Comparison of ENCODE assay signal across 31 cellular contexts in genomic region chr13:89937420-89937819, GRCh38.
DNase-seq lines count a peak whose midpoint lies in the region; ATAC-seq, FAIRE-seq and TF ChIP-seq lines count a peak whose summit lies in the region.
"Had no signal": no experiment of that assay in that cellular context is flagged by ENCODE, and none has a peak within 500 bp of the region (broad histone marks: within the 10 kb centered on the region; RNA-seq: fewer than 3 reads in every experiment).

No MANE protein-coding gene starts in this region.

- TF ChIP-seq RAD21 in K562 (CRISPR knock-in tag; conservative IDR thresholded peaks at IDR 0.05 in 1 of 2, IDR thresholded peaks at IDR 0.05 in 1 of 2): no peak

- CTCF ChIA-PET in K562 (lab: Yijun Ruan, JAX; ENCODE audit: low intra/inter-chr PET ratio): no interaction called here

- no peak for TF ChIP-seq POLR2A in K562 (conservative IDR thresholded peaks at IDR 0.05)

- in situ Hi-C loops in K562 (cut with MboI): no loop called here

- H3K27me3 Mint-ChIP-seq in endodermal cell (ENCODE audit: insufficient read depth): no peaks in the 10 kb centered on the region
- H3K27me3 Mint-ChIP-seq: B cell; CD4-positive, alpha-beta memory T cell; CD4-positive, alpha-beta T cell; CD4-positive, CD25-positive, alpha-beta regulatory T cell; CD8-positive, alpha-beta memory T cell had no signal

- H3K9me3 Mint-ChIP-seq in endodermal cell: peaks cover 6% of the 10 kb centered on the region

- H3K36me3 ChIP-seq in K562 (ENCODE audit: control insufficient read depth, insufficient read depth, low read length): no peaks in the 10 kb centered on the region
- no peaks in the 10 kb centered on the region for H3K36me3 ChIP-seq in endodermal cell (ENCODE audit: control insufficient read depth, insufficient read depth, low read length)
- H3K36me3 ChIP-seq: BE2C; BLaER1; BLaER1 treated with 17β-estradiol and CSF1 and Interleukin-3, amounts not matched to agents 10 nM and 100 nM had no signal

- H3K9me3 ChIP-seq in K562 (replicated peaks; ENCODE audit: control insufficient read depth, insufficient read depth, low read depth, low read length): 0 out of 2 replicates have a peak, but pooled peaks cover 1% of the 10 kb centered on the region
- H3K9me3 ChIP-seq in endodermal cell (ENCODE audit: control insufficient read depth, low read length): peaks cover 21% of the 10 kb centered on the region
- H3K9me3 ChIP-seq: A549, BE2C, BLaER1, Caco-2 had no signal

- POLR2A ChIA-PET in K562 (lab: Yijun Ruan, JAX): interaction anchor here (1.0 to 1.1 kb wide), 2 partner anchors 8 to 16 kb away, joined by 4 read pairs; no protein-coding TSS in a partner anchor

- WGBS in K562 (ENCODE audit: insufficient coverage, low coverage, missing lambda C conversion rate): under 1% methylated on average over 3 of the region's 3 CpGs
- 100% methylated on average over 1 of the region's 3 CpGs; no CpG with 5 or more reads in 1 of the 2 experiments for WGBS in endodermal cell (ENCODE audit: insufficient coverage in 1 of 2, insufficient read length in 1 of 2), 2 experiments

- H3K9me1 ChIP-seq in K562 (ENCODE audit: control insufficient read depth, insufficient read depth, low read length): no peaks in the 10 kb centered on the region

- FAIRE-seq in K562 (lab: Jason Lieb, UNC): no peak
- FAIRE-seq: A204.1, A549, D721Med had no signal

- ATAC-seq in K562: no peak
- ATAC-seq: A549; CD8-positive, alpha-beta T cell had no signal

- TF ChIP-seq EP300 in K562 (IDR thresholded peaks at IDR 0.05; ENCODE audit: low read length): no peak

- no peak overlapping the region for H2AFZ ChIP-seq in K562 (ENCODE audit: low read depth, low read length)

- H3K4me1 ChIP-seq in K562 (replicated peaks in 1 of 2; ENCODE audit: control insufficient read depth in 2 of 2, insufficient read depth in 2 of 2, low read length in 2 of 2): no peaks in the 10 kb centered on the region
- H3K4me1 ChIP-seq in endodermal cell (ENCODE audit: control insufficient read depth, insufficient read depth, low read length): no peaks in the 10 kb centered on the region
- H3K4me1 ChIP-seq: A549, BE2C, BLaER1, Caco-2 had no signal

- H3K4me1 Mint-ChIP-seq in endodermal cell: no peaks in the 10 kb centered on the region
- H3K4me1 Mint-ChIP-seq: B cell; CD14-positive monocyte; CD4-positive, alpha-beta memory T cell; CD4-positive, CD25-positive, alpha-beta regulatory T cell; CD8-positive, alpha-beta memory T cell had no signal

- TF ChIP-seq CTCF in K562 (IDR thresholded peaks at IDR 0.05 in 2 of 3, conservative IDR thresholded peaks at IDR 0.05 in 1 of 3; ENCODE audit: insufficient read depth in 2 of 3, low read depth in 1 of 3, low read length in 3 of 3) (no peak), endodermal cell (conservative IDR thresholded peaks at IDR 0.05) (no peak)

- no peaks in the 10 kb centered on the region for H3K27me3 ChIP-seq in K562 (ENCODE audit: control insufficient read depth in 2 of 2, insufficient read depth in 2 of 2, low read length in 2 of 2)
- H3K27me3 ChIP-seq in endodermal cell (ENCODE audit: control insufficient read depth, insufficient read depth, low read length, poor library complexity, severe bottlenecking): no peaks in the 10 kb centered on the region
- H3K27me3 ChIP-seq: BE2C; BLaER1; BLaER1 treated with 17β-estradiol and CSF1 and Interleukin-3, amounts not matched to agents 10 nM and 100 nM had no signal

- H3K27ac Mint-ChIP-seq in endodermal cell: no peak overlapping the region
- H3K27ac Mint-ChIP-seq: B cell; CD14-positive monocyte; CD4-positive, alpha-beta memory T cell; CD4-positive, alpha-beta T cell; CD4-positive, CD25-positive, alpha-beta regulatory T cell; CD8-positive, alpha-beta memory T cell; CD8-positive, alpha-beta T cell had no signal

- BruUV-seq in K562 (replicated peaks; lab: Mats Ljungman, UMichigan): no TSS peak

- H3K9ac ChIP-seq in K562 (ENCODE audit: insufficient read depth in 1 of 2, low read depth in 2 of 2, low read length in 2 of 2) (no peak overlapping the region), endodermal cell (ENCODE audit: extremely low read depth, low read length, poor library complexity, severe bottlenecking) (no peak overlapping the region)
- H3K9ac ChIP-seq: BLaER1; BLaER1 treated with 17β-estradiol and CSF1 and Interleukin-3, amounts not matched to agents 10 nM and 100 nM had no signal

- peaks cover 4% of the 10 kb centered on the region for H3K36me3 Mint-ChIP-seq in endodermal cell (ENCODE audit: low read depth)
- H3K36me3 Mint-ChIP-seq: CD14-positive monocyte; CD4-positive, alpha-beta memory T cell; CD4-positive, CD25-positive, alpha-beta regulatory T cell; CD8-positive, alpha-beta memory T cell; CD8-positive, alpha-beta T cell had no signal

- DNase-seq in K562 (ENCODE audit: extremely low read depth in 1 of 4, low spot score in 3 of 4) (no peak), endodermal cell (no peak)
- DNase-seq: 8988T; ACHN; AML-193; BE2C; C1 segment of cervical spinal cord; Caco-2; Calu3; CD4-positive, alpha-beta memory T cell; CD4-positive, alpha-beta T cell; CD4-positive, CD25-positive, alpha-beta regulatory T cell; CD8-positive, alpha-beta memory T cell; CD8-positive, alpha-beta T cell; COR-L47; DMS 273 treated with DMSO at 0.1 percent for 48 hours; DMS153; DMS53; DMS79; DMS79 treated with DMSO at 0.1 percent for 48 hours; DND-41; EL had no signal

- H4K20me1 ChIP-seq in K562 (replicated peaks; ENCODE audit: control insufficient read depth, insufficient read depth, low read length): no peaks in the 10 kb centered on the region
- H4K20me1 ChIP-seq: BLaER1; BLaER1 treated with 17β-estradiol and CSF1 and Interleukin-3, amounts not matched to agents 10 nM and 100 nM had no signal

- H3K79me2 ChIP-seq in K562 (ENCODE audit: control insufficient read depth, insufficient read depth, low read length): no peaks in the 10 kb centered on the region

- H3K4me3 Mint-ChIP-seq in endodermal cell: no peak overlapping the region
- H3K4me3 Mint-ChIP-seq: B cell; CD14-positive monocyte; CD4-positive, alpha-beta memory T cell; CD4-positive, alpha-beta T cell; CD4-positive, CD25-positive, alpha-beta regulatory T cell; CD8-positive, alpha-beta memory T cell; CD8-positive, alpha-beta T cell had no signal

- intact Hi-C loops in K562 (cut with micrococcal nuclease): no loop called here

- H3K4me3 ChIP-seq in K562: no peak overlapping the region
- no peak overlapping the region for H3K4me3 ChIP-seq in endodermal cell (ENCODE audit: low read length)
- H3K4me3 ChIP-seq: A549; BLaER1; BLaER1 treated with 17β-estradiol and CSF1 and Interleukin-3, amounts not matched to agents 10 nM and 100 nM had no signal

- no peak overlapping the region for H3K4me2 ChIP-seq in K562 (ENCODE audit: insufficient read depth, low read length)
- H3K4me2 ChIP-seq: A549; BLaER1; BLaER1 treated with 17β-estradiol and CSF1 and Interleukin-3, amounts not matched to agents 10 nM and 100 nM had no signal

- H3K27ac ChIP-seq in K562 (ENCODE audit: extremely low read depth, low read depth, low read length) (no peak overlapping the region), endodermal cell (ENCODE audit: low read depth, low read length) (no peak overlapping the region)
- H3K27ac ChIP-seq: 22Rv1; A549; BLaER1; BLaER1 treated with 17β-estradiol and CSF1 and Interleukin-3, amounts not matched to agents 10 nM and 100 nM; C4-2B had no signal

TF ChIP-seq in K562, 482 proteins besides CTCF, POLR2A, EP300 and RAD21:
- TF ChIP-seq TFAM (CRISPR knock-in tag; conservative IDR thresholded peaks at IDR 0.05) (peak; percentile 68), CBX1 (IDR thresholded peaks at IDR 0.05; ENCODE audit: low read depth) (no peak), NONO (IDR thresholded peaks at IDR 0.05; ENCODE audit: low read depth in 2 of 2, low read length in 1 of 2) (0 out of 4 replicates have a peak, but pooled peaks of 1 of the 2 experiments have one; percentile 57)
TF ChIP-seq in K562: peak in this region for 2.
